8 cellular contexts compared by ENCODE assay signal in genomic region chr6:142819603-142820335, GRCh38.
DNase-seq lines count a peak whose midpoint lies in the region; ATAC-seq, FAIRE-seq and TF ChIP-seq lines count a peak whose summit lies in the region.

No MANE protein-coding gene starts in this region.

- peak overlapping the region; percentile 60 for H3K27ac ChIP-seq in OCI-LY7 (ENCODE audit: low read depth, low read length, poor library complexity, severe bottlenecking)
- peak overlapping the region in 4 of 5 donors; percentile 25 to 86 (median 62) for H3K27ac ChIP-seq in adrenal gland
- H3K27ac ChIP-seq in HepG2 (ENCODE audit: extremely low read length, insufficient read depth, low read length) = no peak overlapping the region

- BruUV-seq in OCI-LY7 (replicated peaks; lab: Mats Ljungman, UMichigan) (no TSS peak), HepG2 (replicated peaks; lab: Mats Ljungman, UMichigan) (no TSS peak)

- H3K4me1 Mint-ChIP-seq in stimulated activated naive CD8-positive, alpha-beta T cell treated with anti-CD3 and anti-CD28 coated beads, Interleukin-15, amount 100 ng/mL, for 72 hours = peaks cover 81% of the 10 kb centered on the region

- H3K4me1 ChIP-seq in OCI-LY7 (ENCODE audit: insufficient read depth, low read length, poor library complexity, severe bottlenecking) = peaks cover 35% of the 10 kb centered on the region
- H3K4me1 ChIP-seq in adrenal gland (replicated peaks in 1 of 2) = peaks cover 18 to 42% of the 10 kb centered on the region in 2 donors
- H3K4me1 ChIP-seq in HepG2 (ENCODE audit: insufficient read depth, low read length) = peaks cover 30% of the 10 kb centered on the region

- H3K27me3 ChIP-seq in adrenal gland (no peaks in the 10 kb centered on the region), HepG2 (ENCODE audit: control insufficient read depth in 1 of 2, insufficient read depth in 2 of 2, low read length in 2 of 2) (no peaks in the 10 kb centered on the region)

- peaks cover 0 to 6% of the 10 kb centered on the region in 2 donors for H3K9me3 Mint-ChIP-seq in stimulated activated naive CD8-positive, alpha-beta T cell treated with anti-CD3 and anti-CD28 coated beads, Interleukin-15, amount 100 ng/mL, for 72 hours

- H3K36me3 ChIP-seq in OCI-LY7 (ENCODE audit: insufficient read depth, low read length) (peaks cover 15% of the 10 kb centered on the region), adrenal gland (replicated peaks in 1 of 2) (no peaks in the 10 kb centered on the region), HepG2 (replicated peaks in 1 of 2; ENCODE audit: control insufficient read depth in 1 of 2, insufficient read depth in 2 of 2, low read length in 2 of 2) (no peaks in the 10 kb centered on the region)

- no peak for TF ChIP-seq POLR2A in adrenal gland (IDR thresholded peaks at IDR 0.05)
- no peak for TF ChIP-seq POLR2A in HepG2 (IDR thresholded peaks at IDR 0.05; ENCODE audit: insufficient read depth in 1 of 2, low read depth in 2 of 2, low read length in 2 of 2)

- H3K27ac Mint-ChIP-seq in stimulated activated naive CD8-positive, alpha-beta T cell treated with anti-CD3 and anti-CD28 coated beads, Interleukin-15, amount 100 ng/mL, for 72 hours = peak overlapping the region; percentile 92 to 97

- H3K4me3 Mint-ChIP-seq in stimulated activated naive CD8-positive, alpha-beta T cell treated with anti-CD3 and anti-CD28 coated beads, Interleukin-15, amount 100 ng/mL, for 72 hours = peak overlapping the region; percentile 76 to 82

- H2AFZ ChIP-seq in OCI-LY7 (ENCODE audit: low read length) (peak overlapping the region; percentile 59; the same call in 1 of the 2 replicates), HepG2 (ENCODE audit: low read length) (no peak overlapping the region)

- no peaks in the 10 kb centered on the region for H3K27me3 Mint-ChIP-seq in stimulated activated naive CD8-positive, alpha-beta T cell treated with anti-CD3 and anti-CD28 coated beads, Interleukin-15, amount 100 ng/mL, for 72 hours

- no peak for FAIRE-seq in HepG2 (lab: Jason Lieb, UNC)

- TF ChIP-seq RAD21 in HepG2 (CRISPR knock-in tag; IDR thresholded peaks at IDR 0.05) = no peak

- no peak overlapping the region for H3K9ac ChIP-seq in HepG2 (ENCODE audit: insufficient read depth, low read depth, low read length)

- CTCF ChIA-PET in OCI-LY7 (lab: Charles Lee; ENCODE audit: unreplicated experiment) = interaction anchor here (0.5 kb wide), 1 partner anchor 42 kb away, joined by 3 read pairs; no protein-coding TSS in a partner anchor
- CTCF ChIA-PET in HepG2 (lab: Yijun Ruan, JAX; ENCODE audit: low intra/inter-chr PET ratio, low total read pairs) = no interaction called here

- 7 to 12% (median 8%) methylated on average over 8 of the region's 8 CpGs for WGBS in adrenal gland, 4 donors
- 95% methylated on average over 8 of the region's 8 CpGs for WGBS in HepG2 (ENCODE audit: low lambda C conversion rate)

- ATAC-seq in HG02938 (IDR thresholded peaks at IDR 0.05; ENCODE audit: unreplicated experiment) (peak; percentile 53), HepG2 (no peak)
- peak; percentile 82 for ATAC-seq in stimulated activated naive CD8-positive, alpha-beta T cell treated with anti-CD3 and anti-CD28 coated beads, Interleukin-15, amount 100 ng/mL, for 72 hours

- peak; percentile 25 for DNase-seq in NCI-H510A treated with DMSO at 0.1 percent for 48 hours (lab: John Stamatoyannopoulos, UW)
- DNase-seq in NCI-H510A (lab: John Stamatoyannopoulos, UW) = no peak
- peak; percentile 71 for DNase-seq in OCI-LY7 (ENCODE audit: low spot score)
- DNase-seq in adrenal gland = no peak
- no peak for DNase-seq in HepG2 (ENCODE audit: low spot score)
- peak in 1 of 2 donors; percentile 62 for DNase-seq in stimulated activated naive CD8-positive, alpha-beta T cell treated with anti-CD3 and anti-CD28 coated beads, Interleukin-15, amount 100 ng/mL, for 72 hours
- DNase-seq in SIG-M5 (lab: John Stamatoyannopoulos, UW) = no peak

- H3K4me3 ChIP-seq in OCI-LY7 (ENCODE audit: low read depth, low read length, poor library complexity, severe bottlenecking) (peak overlapping the region; percentile 67), adrenal gland (peak overlapping the region in 2 of 4 donors; percentile 3 to 60), HepG2 (replicated peaks in 1 of 3; ENCODE audit: insufficient read depth in 1 of 3, low read depth in 2 of 3, low read length in 3 of 3) (no peak overlapping the region)

- H3K9me3 ChIP-seq in OCI-LY7 (ENCODE audit: low read length) (no peaks in the 10 kb centered on the region), adrenal gland (replicated peaks in 1 of 3) (no peaks in the 10 kb centered on the region), HepG2 (ENCODE audit: low read length) (no peaks in the 10 kb centered on the region)

- in situ Hi-C loops in HepG2 (cut with HindIII; ENCODE audit: extremely low pct_ligation_motif_present, low pct_unique_long_range_greater_than_20kb) = no loop called here

- TF ChIP-seq EP300 in HepG2 (IDR thresholded peaks at IDR 0.05; ENCODE audit: low read depth in 2 of 2, low read length in 2 of 2) (no peak), HepG2 (CRISPR knock-in tag; IDR thresholded peaks at IDR 0.05; ENCODE audit: borderline replicate concordance) (no peak)

- intact Hi-C loops in OCI-LY7 (cut with micrococcal nuclease; ENCODE audit: unreplicated experiment) (loop anchor here (1.0 kb wide), 1 partner anchor 26 kb away; no protein-coding TSS in a partner anchor), adrenal gland (cut with DNase I) (no loop called here), HepG2 (cut with micrococcal nuclease; ENCODE audit: unreplicated experiment) (no loop called here)

- H3K79me2 ChIP-seq in OCI-LY7 (ENCODE audit: insufficient read depth, low read depth, low read length) (peaks cover 25% of the 10 kb centered on the region; the same call in 1 of the 2 replicates), HepG2 (ENCODE audit: insufficient read depth, low read length) (no peaks in the 10 kb centered on the region)

- H4K20me1 ChIP-seq in OCI-LY7 (ENCODE audit: insufficient read depth, low read length) (no peaks in the 10 kb centered on the region), HepG2 (ENCODE audit: insufficient read depth, low read length) (no peaks in the 10 kb centered on the region)

- no peaks in the 10 kb centered on the region for H3K9me2 ChIP-seq in OCI-LY7 (ENCODE audit: insufficient read depth, low read length)

- H3K4me2 ChIP-seq in OCI-LY7 (ENCODE audit: low read length) (peak overlapping the region; percentile 98), HepG2 (ENCODE audit: low read depth, low read length) (peak overlapping the region; percentile 18)

- TF ChIP-seq CTCF in OCI-LY7 (conservative IDR thresholded peaks at IDR 0.05; ENCODE audit: low read length) (no peak), adrenal gland (IDR thresholded peaks at IDR 0.05) (peak in 1 of 6 experiments; percentile 11), HepG2 (CRISPR knock-in tag; IDR thresholded peaks at IDR 0.05) (no peak)

- POLR2A ChIA-PET in OCI-LY7 (lab: Charles Lee) (interaction anchor here (0.6 to 6.5 kb wide), 16 partner anchors 8 to 93 kb away, joined by 3 to 50 read pairs (median 5); no protein-coding TSS in a partner anchor), HepG2 (lab: Yijun Ruan, JAX) (no interaction called here)

TF ChIP-seq in HepG2, 621 proteins besides CTCF, POLR2A, EP300 and RAD21:
- TF ChIP-seq ZBED4 (CRISPR knock-in tag; IDR thresholded peaks at IDR 0.05; ENCODE audit: borderline replicate concordance) (no peak), ZNF263 (CRISPR knock-in tag; IDR thresholded peaks at IDR 0.05) (peak; percentile 54; the same call in 1 of the 2 replicates), IRF2 (CRISPR knock-in tag; IDR thresholded peaks at IDR 0.05) (0 out of 2 replicates have a peak, but pooled peaks have one; percentile 24), SNAPC5 (CRISPR knock-in tag; IDR thresholded peaks at IDR 0.05; ENCODE audit: borderline replicate concordance) (no peak), TP53 (CRISPR knock-in tag; conservative IDR thresholded peaks at IDR 0.05) (0 out of 2 replicates have a peak, but pooled peaks have one; percentile 22)

Comparison
In these comparisons a context has a peak if more than half of its experiments do, and no peak if none do; other contexts are left out.
1. DNase-seq: peak in NCI-H510A treated with DMSO at 0.1 percent for 48 hours (single experiment) and OCI-LY7 (single experiment); none in NCI-H510A (single experiment), adrenal gland (0 of 7), HepG2 (single experiment) and SIG-M5 (single experiment).